Comparison of ENCODE assay signal across 7 cellular contexts in the genomic region with DNA sequence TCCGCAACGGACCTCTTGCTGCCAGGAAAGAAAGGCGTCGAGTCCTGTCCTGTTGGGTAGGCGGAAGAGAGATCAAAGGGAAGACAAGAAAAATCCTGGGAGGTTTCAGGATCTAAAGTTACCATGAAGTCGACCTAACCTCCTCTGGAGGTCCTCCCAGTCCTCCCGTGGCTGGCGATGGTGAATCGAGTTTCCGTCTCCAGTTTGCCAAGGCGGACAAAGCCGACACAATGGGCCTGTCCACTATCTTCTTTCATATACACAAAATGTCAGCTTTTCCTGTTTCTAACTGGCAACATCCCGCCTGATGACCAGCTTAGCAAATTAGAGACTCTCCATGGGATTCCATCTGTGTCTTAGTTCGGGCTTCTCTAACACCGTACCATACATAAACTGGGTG. TPM values are rescaled to one million over a fixed set of nuclear protein-coding genes. Genes with fewer than 3 reads are reported as not detected.
"Had no signal": no experiment of that assay in that cellular context is flagged by ENCODE, and none has a peak within 500 bp of the region (broad histone marks: within the 10 kb centered on the region; RNA-seq: fewer than 3 reads in every experiment).

No MANE protein-coding gene starts in this region.

RNA-seq across cellular contexts. Expression of a gene that starts 22.7 kb away (rescaled TPM):
- total RNA-seq: fibroblast of villous mesenchyme had no signal
- polyA plus RNA-seq: esophagus, fibroblast of lung, foreskin keratinocyte, heart right ventricle, lung, mammary epithelial cell had no signal
